In the genomic region with DNA sequence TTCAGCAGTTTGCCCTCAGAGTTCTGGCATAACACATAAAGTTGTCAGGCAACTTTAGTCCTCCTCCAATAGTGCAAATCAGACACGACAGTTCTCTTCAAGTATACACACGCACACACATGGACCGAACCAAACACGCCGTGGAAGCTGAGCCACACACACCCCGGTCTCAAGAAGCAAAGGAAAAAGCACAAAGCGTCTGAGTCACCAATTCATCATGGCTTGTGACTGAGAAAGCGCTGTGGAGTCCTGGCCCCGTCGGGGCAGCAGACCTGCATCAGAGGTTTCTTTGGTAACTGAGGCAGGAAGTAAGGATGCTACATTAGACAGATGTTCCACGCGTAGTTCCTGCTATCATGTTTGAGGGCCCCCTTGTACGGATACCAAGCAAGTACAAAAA, we compare ENCODE assay signal across 10 cellular contexts.
A peak's percentile ranks its signal among the peaks of the same experiment; 100 is the strongest.
DNase-seq lines count a peak whose midpoint lies in the region; TF ChIP-seq lines count a peak whose summit lies in the region.
"Had no signal": no experiment of that assay in that cellular context is flagged by ENCODE, and none has a peak within 500 bp of the region (broad histone marks: within the 10 kb centered on the region; RNA-seq: fewer than 3 reads in every experiment).

No MANE protein-coding gene starts in this region.

- H3K36me3 Mint-ChIP-seq in activated naive CD4-positive, alpha-beta T cell treated with anti-CD3 and anti-CD28 coated beads, Interleukin-2, amount 50 U/mL, for 24 hours: peaks cover 2% of the 10 kb centered on the region
- peaks cover 0 to 10% (median 3%) of the 10 kb centered on the region in 3 donors for H3K36me3 Mint-ChIP-seq in immature natural killer cell

- peak overlapping the region; percentile 79 for H3K27ac Mint-ChIP-seq in activated naive CD4-positive, alpha-beta T cell treated with anti-CD3 and anti-CD28 coated beads, Interleukin-2, amount 50 U/mL, for 24 hours
- peak overlapping the region in 4 of 6 donors; percentile 9 to 65 (median 56) for H3K27ac Mint-ChIP-seq in immature natural killer cell

- no peaks in the 10 kb centered on the region for H3K27me3 ChIP-seq in adrenal gland
- H3K27me3 ChIP-seq in MG63: no peaks in the 10 kb centered on the region
- H3K27me3 ChIP-seq in HAP-1 (ENCODE audit: low read depth): no peaks in the 10 kb centered on the region

- WGBS in adrenal gland, 4 donors: 55 to 67% (median 61%) methylated on average over 13 of the region's 13 CpGs

- TF ChIP-seq CTCF in adrenal gland (IDR thresholded peaks at IDR 0.05): no peak

- no peaks in the 10 kb centered on the region for H3K27me3 Mint-ChIP-seq in activated naive CD4-positive, alpha-beta T cell treated with anti-CD3 and anti-CD28 coated beads, Interleukin-2, amount 50 U/mL, for 24 hours
- H3K27me3 Mint-ChIP-seq in immature natural killer cell (ENCODE audit: low read depth in 3 of 3): peaks cover 0 to 11% (median 2%) of the 10 kb centered on the region in 3 donors

- DNase-seq in activated naive CD4-positive, alpha-beta T cell treated with Interleukin-2 at 50 U/mL for 16 hours: no peak
- peak in 3 of 7 donors; percentile 50 to 68 (median 53) for DNase-seq in adrenal gland
- DNase-seq in immature natural killer cell: no peak
- no peak for DNase-seq in MG63
- no peak for DNase-seq in HAP-1 (ENCODE audit: low spot score in 2 of 2)
- no peak for DNase-seq in HK-2 (ENCODE audit: unreplicated experiment)
- DNase-seq: activated CD8-positive, alpha-beta memory T cell treated with anti-CD3 and anti-CD28 coated beads for 24 hours; NCI-H187 treated with DMSO at 0.1 percent for 48 hours had no signal

- peaks cover 5 to 51% of the 10 kb centered on the region in 2 donors for H3K4me1 ChIP-seq in adrenal gland (replicated peaks in 1 of 2)
- no peaks in the 10 kb centered on the region for H3K4me1 ChIP-seq in HAP-1

- H3K9me3 ChIP-seq in adrenal gland (replicated peaks in 1 of 3): no peaks in the 10 kb centered on the region
- H3K9me3 ChIP-seq in MG63: no peaks in the 10 kb centered on the region
- H3K9me3 ChIP-seq in HAP-1: no peaks in the 10 kb centered on the region

- in situ Hi-C loops in HAP-1 (cut with MboI; ENCODE audit: low sequenced_read_pairs): no loop called here

- no peak for TF ChIP-seq POLR2A in adrenal gland (IDR thresholded peaks at IDR 0.05)

- H3K27ac ChIP-seq in adrenal gland (peak overlapping the region in 3 of 5 donors; percentile 35 to 74 (median 54)), temporal lobe (ENCODE audit: low read depth, low read length) (peak overlapping the region; percentile 72)

- intact Hi-C loops in adrenal gland (cut with DNase I): no loop called here

- no peaks in the 10 kb centered on the region for H3K9me3 Mint-ChIP-seq in activated naive CD4-positive, alpha-beta T cell treated with anti-CD3 and anti-CD28 coated beads, Interleukin-2, amount 50 U/mL, for 24 hours
- H3K9me3 Mint-ChIP-seq in immature natural killer cell: no peaks in the 10 kb centered on the region

- H3K4me3 ChIP-seq in adrenal gland: no peak overlapping the region
- no peak overlapping the region for H3K4me3 ChIP-seq in MG63
- no peak overlapping the region for H3K4me3 ChIP-seq in HAP-1

- no peak overlapping the region for H3K4me3 Mint-ChIP-seq in activated naive CD4-positive, alpha-beta T cell treated with anti-CD3 and anti-CD28 coated beads, Interleukin-2, amount 50 U/mL, for 24 hours
- no peak overlapping the region for H3K4me3 Mint-ChIP-seq in immature natural killer cell

- peaks cover 0 to 39% of the 10 kb centered on the region in 2 donors for H3K36me3 ChIP-seq in adrenal gland (replicated peaks in 1 of 2)
- peaks cover 2% of the 10 kb centered on the region; the same call in 1 of the 2 replicates for H3K36me3 ChIP-seq in MG63
- peaks cover 4% of the 10 kb centered on the region for H3K36me3 ChIP-seq in HAP-1 (replicated peaks)

- no peaks in the 10 kb centered on the region for H3K4me1 Mint-ChIP-seq in activated naive CD4-positive, alpha-beta T cell treated with anti-CD3 and anti-CD28 coated beads, Interleukin-2, amount 50 U/mL, for 24 hours
- peaks cover 5 to 10% of the 10 kb centered on the region in 2 donors for H3K4me1 Mint-ChIP-seq in immature natural killer cell
